ENCODE assay signal across 16 cellular contexts in the genomic region with DNA sequence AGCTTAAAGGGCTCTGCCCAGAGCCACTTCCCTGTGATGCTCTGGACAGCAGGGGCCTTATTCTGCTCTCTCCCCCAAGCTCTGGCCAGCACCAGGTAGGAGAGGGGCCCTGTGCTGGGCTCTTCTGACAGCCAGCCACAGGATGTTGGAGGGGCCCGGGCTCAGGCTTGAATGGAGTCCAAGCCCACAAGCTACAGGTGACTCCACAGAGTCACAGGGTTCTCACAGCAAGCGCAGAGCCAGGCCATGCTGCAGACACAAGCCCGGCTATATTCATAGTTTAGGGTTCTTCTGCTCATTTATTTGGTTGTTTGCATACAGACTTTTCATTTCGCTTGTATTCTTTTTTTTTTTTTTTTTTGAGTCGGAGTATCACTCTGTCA.
DNase-seq lines count a peak whose midpoint lies in the region; ATAC-seq and TF ChIP-seq lines count a peak whose summit lies in the region.
"Had no signal": no experiment of that assay in that cellular context is flagged by ENCODE, and none has a peak within 500 bp of the region (broad histone marks: within the 10 kb centered on the region; RNA-seq: fewer than 3 reads in every experiment).

No MANE protein-coding gene starts in this region.

- H3K4me1 Mint-ChIP-seq in chondrocyte (ENCODE audit: low read depth): peaks cover 6% of the 10 kb centered on the region
- no peaks in the 10 kb centered on the region for H3K4me1 Mint-ChIP-seq in stimulated activated effector memory CD8-positive, alpha-beta T cell treated with anti-CD3 and anti-CD28 coated beads, Interleukin-12 subunit alpha, Interleukin-12 subunit beta, amount 100 ng/mL, for 72 hours
- H3K4me1 Mint-ChIP-seq: B cell had no signal

- H3K36me3 Mint-ChIP-seq in chondrocyte (ENCODE audit: low read depth): peaks cover 2% of the 10 kb centered on the region
- H3K36me3 Mint-ChIP-seq in stimulated activated effector memory CD8-positive, alpha-beta T cell treated with anti-CD3 and anti-CD28 coated beads, Interleukin-12 subunit alpha, Interleukin-12 subunit beta, amount 100 ng/mL, for 72 hours: no peaks in the 10 kb centered on the region
- H3K36me3 Mint-ChIP-seq: CD8-positive, alpha-beta T cell had no signal

- peaks cover 2% of the 10 kb centered on the region for H3K27me3 Mint-ChIP-seq in chondrocyte (ENCODE audit: low read depth)
- H3K27me3 Mint-ChIP-seq: CD4-positive, alpha-beta T cell had no signal

- intact Hi-C loops in posterior vena cava (cut with DNase I) (no loop called here), left colon (cut with DNase I, micrococcal nuclease) (no loop called here)

- TF ChIP-seq POLR2A in GM18505 (IDR thresholded peaks at IDR 0.05; ENCODE audit: borderline replicate concordance, extremely low read depth, insufficient read depth, insufficient read length): no peak

- no peak overlapping the region for H3K4me3 Mint-ChIP-seq in chondrocyte (ENCODE audit: unreplicated experiment)
- H3K4me3 Mint-ChIP-seq in stimulated activated effector memory CD8-positive, alpha-beta T cell treated with anti-CD3 and anti-CD28 coated beads, Interleukin-12 subunit alpha, Interleukin-12 subunit beta, amount 100 ng/mL, for 72 hours: no peak overlapping the region
- H3K4me3 Mint-ChIP-seq: B cell; CD4-positive, alpha-beta T cell; CD8-positive, alpha-beta T cell had no signal

- no peak overlapping the region for H3K27ac Mint-ChIP-seq in chondrocyte (ENCODE audit: unreplicated experiment)
- H3K27ac Mint-ChIP-seq in stimulated activated effector memory CD8-positive, alpha-beta T cell treated with anti-CD3 and anti-CD28 coated beads, Interleukin-12 subunit alpha, Interleukin-12 subunit beta, amount 100 ng/mL, for 72 hours: no peak overlapping the region
- H3K27ac Mint-ChIP-seq: B cell; CD4-positive, alpha-beta T cell; CD8-positive, alpha-beta T cell had no signal

- peak; percentile 19 for ATAC-seq in stimulated activated effector memory CD8-positive, alpha-beta T cell treated with anti-CD3 and anti-CD28 coated beads, Interleukin-12 subunit alpha, Interleukin-12 subunit beta, amount 100 ng/mL, for 72 hours
- no peak for ATAC-seq in left colon
- ATAC-seq in GM18505 (IDR thresholded peaks at IDR 0.05; ENCODE audit: unreplicated experiment): no peak
- ATAC-seq: A549; CD8-positive, alpha-beta T cell had no signal

- peak; percentile 34 for DNase-seq in activated effector memory CD4-positive, alpha-beta T cell treated with anti-CD3 and anti-CD28 coated beads, Interleukin-2, amount 50 U/mL, for 16 hours
- DNase-seq in activated effector memory CD4-positive, alpha-beta T cell treated with Interleukin-2 at 50 U/mL for 16 hours: no peak
- DNase-seq in chondrocyte (ENCODE audit: low spot score) (peak; percentile 66), posterior vena cava (ENCODE audit: low spot score) (peak; percentile 32), left colon (no peak)
- no peak for DNase-seq in stimulated activated effector memory CD8-positive, alpha-beta T cell treated with anti-CD3 and anti-CD28 coated beads, Interleukin-12 subunit alpha, Interleukin-12 subunit beta, amount 100 ng/mL, for 72 hours (ENCODE audit: low spot score in 2 of 2)
- DNase-seq: AML-193; Caco-2; Calu3; CD4-positive, alpha-beta T cell; CD8-positive, alpha-beta T cell; DMS79 treated with DMSO at 0.1 percent for 48 hours; GF-D8 had no signal

- no peak for TF ChIP-seq CTCF in chondrocyte (IDR thresholded peaks at IDR 0.05)

- H3K9me3 Mint-ChIP-seq in chondrocyte (ENCODE audit: low read depth): no peaks in the 10 kb centered on the region
- H3K9me3 Mint-ChIP-seq in stimulated activated effector memory CD8-positive, alpha-beta T cell treated with anti-CD3 and anti-CD28 coated beads, Interleukin-12 subunit alpha, Interleukin-12 subunit beta, amount 100 ng/mL, for 72 hours: no peaks in the 10 kb centered on the region
- H3K9me3 Mint-ChIP-seq: CD4-positive, alpha-beta T cell; CD8-positive, alpha-beta T cell had no signal

Comparison
In these comparisons a context has a peak if more than half of its experiments do, and no peak if none do; other contexts are left out.
1. DNase-seq: peak in activated effector memory CD4-positive, alpha-beta T cell treated with anti-CD3 and anti-CD28 coated beads, Interleukin-2, amount 50 U/mL, for 16 hours (single experiment), chondrocyte (single experiment) and posterior vena cava (single experiment); none in activated effector memory CD4-positive, alpha-beta T cell treated with Interleukin-2 at 50 U/mL for 16 hours (single experiment), stimulated activated effector memory CD8-positive, alpha-beta T cell treated with anti-CD3 and anti-CD28 coated beads, Interleukin-12 subunit alpha, Interleukin-12 subunit beta, amount 100 ng/mL, for 72 hours (0 of 2) and left colon (0 of 2).